In the genomic region with DNA sequence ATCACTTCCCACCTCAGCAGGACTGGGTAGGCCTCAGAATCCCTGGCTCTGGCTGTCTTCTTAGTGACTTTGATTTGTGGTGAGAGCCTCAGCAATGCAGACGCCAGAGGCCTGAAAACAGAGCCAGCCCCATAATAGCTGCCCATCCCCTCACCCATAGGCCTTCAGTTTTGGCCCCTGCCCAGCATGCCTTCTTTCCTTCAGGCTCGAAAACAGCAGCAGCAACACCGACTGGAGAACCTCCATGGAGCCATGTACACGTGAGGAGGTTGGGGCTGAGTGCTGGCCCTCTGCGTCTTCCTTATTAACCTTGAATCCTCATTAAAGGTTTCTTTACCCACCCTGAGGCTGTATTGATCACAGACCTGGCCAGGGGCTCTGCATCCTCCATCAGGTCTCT, we compare ENCODE assay signal across 1 cellular context.
TF ChIP-seq lines count a peak whose summit lies in the region.

No MANE protein-coding gene starts in this region.

TF ChIP-seq in GM12878, 131 proteins besides CTCF, POLR2A, EP300 and RAD21:
- TF ChIP-seq NR2C2 (IDR thresholded peaks at IDR 0.05; ENCODE audit: borderline replicate concordance, control insufficient read depth, insufficient read length, low read depth), result no peak
- no peak for TF ChIP-seq ZBED1 (IDR thresholded peaks at IDR 0.05; ENCODE audit: borderline replicate concordance)
- no peak for TF ChIP-seq PAX5 (IDR thresholded peaks at IDR 0.05; ENCODE audit: borderline replicate concordance, low read depth, low read length)
- TF ChIP-seq SMAD1 (IDR thresholded peaks at IDR 0.05; ENCODE audit: low read depth, partially characterized antibody), result no peak
- TF ChIP-seq IKZF1 (conservative IDR thresholded peaks at IDR 0.05), result no peak
- no peak for TF ChIP-seq PAX8 (IDR thresholded peaks at IDR 0.05)
- no peak for TF ChIP-seq MEF2A (IDR thresholded peaks at IDR 0.05; ENCODE audit: insufficient read depth, low read depth, low read length)
